Comparison of ENCODE assay signal across 12 cellular contexts in genomic region chr2:195532255-195532627, GRCh38.
A peak's percentile ranks its signal among the peaks of the same experiment; 100 is the strongest.
DNase-seq lines count a peak whose midpoint lies in the region; ATAC-seq and TF ChIP-seq lines count a peak whose summit lies in the region.
"Had no signal": no experiment of that assay in that cellular context is flagged by ENCODE, and none has a peak within 500 bp of the region (broad histone marks: within the 10 kb centered on the region; RNA-seq: fewer than 3 reads in every experiment).

No MANE protein-coding gene starts in this region.

- peak overlapping the region; percentile 13 for H3K27ac ChIP-seq in CD4-positive, alpha-beta T cell (ENCODE audit: low read depth, low read length)
- peak overlapping the region; percentile 77 for H3K27ac ChIP-seq in naive thymus-derived CD4-positive, alpha-beta T cell (ENCODE audit: low read depth, low read length)
- no peak overlapping the region for H3K27ac ChIP-seq in suprapubic skin

- ATAC-seq in CD4-positive, alpha-beta T cell (ENCODE audit: poor library complexity) = no peak
- ATAC-seq in activated naive CD4-positive, alpha-beta T cell treated with anti-CD3 and anti-CD28 coated beads, Interleukin-2, amount 50 U/mL, for 72 hours = no peak
- no peak for ATAC-seq in naive thymus-derived CD4-positive, alpha-beta T cell
- no peak for ATAC-seq in GM21381 (IDR thresholded peaks at IDR 0.05; ENCODE audit: unreplicated experiment)
- no peak for ATAC-seq in Right ventricle myocardium superior (ENCODE audit: poor library complexity)
- ATAC-seq: esophagus mucosa had no signal

- intact Hi-C loops in CD4-positive, alpha-beta T cell (cut with DNase I, micrococcal nuclease) = loop anchor here (5.0 to 10.0 kb wide), 2 partner anchors 35 to 643 kb away; partner anchors contain the start of gene STK17B (in 1 of the 2)
- intact Hi-C loops in naive thymus-derived CD4-positive, alpha-beta T cell (cut with micrococcal nuclease) = loop anchor here (1.0 to 10.0 kb wide), 5 partner anchors 34 to 733 kb away; partner anchors contain the start of gene DNAH7 (in 1 of the 2)
- intact Hi-C loops in Right ventricle myocardium superior (cut with DNase I) = no loop called here

- CTCF ChIA-PET in CD4-positive, alpha-beta T cell (lab: Charles Lee) = interaction anchor here (0.8 to 4.8 kb wide), 2 partner anchors 128 to 536 kb away, joined by 3 to 28 read pairs; partner anchors contain the start of gene DNAH7
- CTCF ChIA-PET in naive thymus-derived CD4-positive, alpha-beta T cell (lab: Charles Lee) = interaction anchor here (0.5 to 5.1 kb wide), 13 partner anchors 11 to 542 kb away, joined by 3 to 35 read pairs (median 7); partner anchors contain the start of gene SLC39A10

- TF ChIP-seq POLR2A in suprapubic skin (IDR thresholded peaks at IDR 0.05) = no peak

- H3K9me3 Mint-ChIP-seq in CD4-positive, alpha-beta T cell = peaks cover 9% of the 10 kb centered on the region
- peaks cover 0 to 5% (median 2%) of the 10 kb centered on the region in 3 donors for H3K9me3 Mint-ChIP-seq in IgD-negative memory B cell
- peaks cover 0 to 13% of the 10 kb centered on the region in 2 donors for H3K9me3 Mint-ChIP-seq in activated naive CD4-positive, alpha-beta T cell treated with anti-CD3 and anti-CD28 coated beads, Interleukin-2, amount 50 U/mL, for 72 hours
- H3K9me3 Mint-ChIP-seq in naive thymus-derived CD4-positive, alpha-beta T cell = peaks cover 0 to 23% (median 10%) of the 10 kb centered on the region in 11 donors

- H3K4me1 ChIP-seq in naive thymus-derived CD4-positive, alpha-beta T cell (ENCODE audit: control insufficient read depth in 2 of 2, insufficient read depth in 2 of 2, low read length in 2 of 2) = peaks cover 54 to 56% of the 10 kb centered on the region in 2 donors
- peaks cover 17% of the 10 kb centered on the region for H3K4me1 ChIP-seq in suprapubic skin

- peaks cover 69% of the 10 kb centered on the region for H3K4me1 Mint-ChIP-seq in CD4-positive, alpha-beta T cell (ENCODE audit: low read depth)
- peaks cover 43 to 58% (median 51%) of the 10 kb centered on the region in 3 donors for H3K4me1 Mint-ChIP-seq in IgD-negative memory B cell
- H3K4me1 Mint-ChIP-seq in naive thymus-derived CD4-positive, alpha-beta T cell = peaks cover 53 to 73% (median 68%) of the 10 kb centered on the region in 7 donors

- H3K9me3 ChIP-seq in CD4-positive, alpha-beta T cell (ENCODE audit: control insufficient read depth, low read length) = no peaks in the 10 kb centered on the region
- no peaks in the 10 kb centered on the region for H3K9me3 ChIP-seq in naive thymus-derived CD4-positive, alpha-beta T cell (ENCODE audit: control insufficient read depth in 2 of 3, low read length in 3 of 3)
- H3K9me3 ChIP-seq in suprapubic skin = no peaks in the 10 kb centered on the region

- DNase-seq in CD4-positive, alpha-beta T cell = no peak
- DNase-seq in activated naive CD4-positive, alpha-beta T cell treated with anti-CD3 and anti-CD28 coated beads, Interleukin-2, amount 50 U/mL, for 72 hours (ENCODE audit: low spot score in 2 of 2) = no peak
- no peak for DNase-seq in naive thymus-derived CD4-positive, alpha-beta T cell
- DNase-seq in NCI-H2081 treated with DMSO at 0.1 percent for 48 hours (lab: John Stamatoyannopoulos, UW) = no peak
- DNase-seq in Right ventricle myocardium superior = no peak
- no peak for DNase-seq in suprapubic skin (ENCODE audit: low spot score in 2 of 2)
- DNase-seq: activated CD8-positive, alpha-beta memory T cell treated with anti-CD3 and anti-CD28 coated beads for 24 hours; NCI-H1105; NCI-H748 treated with DMSO at 0.1 percent for 48 hours had no signal

- POLR2A ChIA-PET in CD4-positive, alpha-beta T cell (lab: Charles Lee) = interaction anchor here (0.7 to 7.8 kb wide), 12 partner anchors 15 to 651 kb away, joined by 3 to 225 read pairs (median 7); partner anchors contain the start of gene SLC39A10
- POLR2A ChIA-PET in naive thymus-derived CD4-positive, alpha-beta T cell (lab: Charles Lee) = interaction anchor here (0.6 to 14.5 kb wide), 13 partner anchors 10 to 682 kb away, joined by 3 to 293 read pairs (median 8); partner anchors contain the start of gene SLC39A10

- no peaks in the 10 kb centered on the region for H3K36me3 Mint-ChIP-seq in CD4-positive, alpha-beta T cell (ENCODE audit: low read depth)
- no peaks in the 10 kb centered on the region for H3K36me3 Mint-ChIP-seq in IgD-negative memory B cell
- peaks cover 0 to 33% of the 10 kb centered on the region in 2 donors for H3K36me3 Mint-ChIP-seq in activated naive CD4-positive, alpha-beta T cell treated with anti-CD3 and anti-CD28 coated beads, Interleukin-2, amount 50 U/mL, for 72 hours
- peaks cover 0 to 55% (median 0%) of the 10 kb centered on the region in 5 donors for H3K36me3 Mint-ChIP-seq in naive thymus-derived CD4-positive, alpha-beta T cell

- H3K27ac Mint-ChIP-seq in CD4-positive, alpha-beta T cell = peak overlapping the region; percentile 100
- H3K27ac Mint-ChIP-seq in IgD-negative memory B cell = peak overlapping the region; percentile 69 to 94 (median 83)
- peak overlapping the region; percentile 96 to 98 for H3K27ac Mint-ChIP-seq in activated naive CD4-positive, alpha-beta T cell treated with anti-CD3 and anti-CD28 coated beads, Interleukin-2, amount 50 U/mL, for 72 hours
- H3K27ac Mint-ChIP-seq in naive thymus-derived CD4-positive, alpha-beta T cell = peak overlapping the region; percentile 78 to 100 (median 98)

- no peaks in the 10 kb centered on the region for H3K36me3 ChIP-seq in naive thymus-derived CD4-positive, alpha-beta T cell (ENCODE audit: control insufficient read depth in 2 of 3, insufficient read depth in 3 of 3, low read length in 3 of 3)
- no peaks in the 10 kb centered on the region for H3K36me3 ChIP-seq in suprapubic skin

- peak overlapping the region; percentile 51 for H3K4me3 ChIP-seq in naive thymus-derived CD4-positive, alpha-beta T cell (ENCODE audit: low read length)
- H3K4me3 ChIP-seq in suprapubic skin = no peak overlapping the region

- no peaks in the 10 kb centered on the region for H3K27me3 ChIP-seq in CD4-positive, alpha-beta T cell (ENCODE audit: control insufficient read depth, insufficient read depth, low read length)
- H3K27me3 ChIP-seq in naive thymus-derived CD4-positive, alpha-beta T cell (ENCODE audit: control insufficient read depth in 2 of 2, insufficient read depth in 2 of 2, low read length in 2 of 2) = no peaks in the 10 kb centered on the region
- H3K27me3 ChIP-seq in suprapubic skin = no peaks in the 10 kb centered on the region

- TF ChIP-seq EP300 in suprapubic skin (IDR thresholded peaks at IDR 0.05) = no peak

- TF ChIP-seq CTCF in CD4-positive, alpha-beta T cell (IDR thresholded peaks at IDR 0.05) = no peak
- no peak for TF ChIP-seq CTCF in suprapubic skin (IDR thresholded peaks at IDR 0.05)

- peak overlapping the region; percentile 90 for H3K4me3 Mint-ChIP-seq in CD4-positive, alpha-beta T cell
- peak overlapping the region; percentile 78 to 95 (median 88) for H3K4me3 Mint-ChIP-seq in IgD-negative memory B cell
- peak overlapping the region; percentile 77 to 93 (median 90) for H3K4me3 Mint-ChIP-seq in naive thymus-derived CD4-positive, alpha-beta T cell

- H3K27me3 Mint-ChIP-seq in CD4-positive, alpha-beta T cell = no peaks in the 10 kb centered on the region
- H3K27me3 Mint-ChIP-seq in IgD-negative memory B cell = no peaks in the 10 kb centered on the region
- H3K27me3 Mint-ChIP-seq in naive thymus-derived CD4-positive, alpha-beta T cell = no peaks in the 10 kb centered on the region

- WGBS in suprapubic skin = 89% methylated on average over 1 of the region's 1 CpG
